In genomic region chr10:78852856-78853255, GRCh38 we compare ENCODE assay signal across 1 cellular context.
TF ChIP-seq lines count a peak whose summit lies in the region.

No MANE protein-coding gene starts in this region.

TF ChIP-seq in K562, 482 proteins besides CTCF, POLR2A, EP300 and RAD21 (continued from another document):
- 0 out of 2 replicates have a peak, but pooled peaks have one; percentile 19 for TF ChIP-seq USF1 (CRISPR knock-in tag; IDR thresholded peaks at IDR 0.05)
- no peak for TF ChIP-seq SNAPC5 (CRISPR knock-in tag; IDR thresholded peaks at IDR 0.05)
TF ChIP-seq in K562: peak in this region for 2.
